ENCODE assay signal across 8 cellular contexts in genomic region chr15:44711089-44711355, GRCh38. TPM values are rescaled to one million over a fixed set of nuclear protein-coding genes. Genes with fewer than 3 reads are reported as not detected.
A peak's percentile ranks its signal among the peaks of the same experiment; 100 is the strongest.
DNase-seq lines count a peak whose midpoint lies in the region; ATAC-seq and TF ChIP-seq lines count a peak whose summit lies in the region.

Gene PATL2 (minus strand): TSS chr15:44711323. CDS start chr15:44676490, 34,833 bp downstream.

- intact Hi-C loops in gastrocnemius medialis (cut with DNase I; ENCODE audit: low total_unique reads): loop anchor here (1.0 to 10.0 kb wide), 7 partner anchors 18 to 926 kb away; partner anchors contain the start of genes CTDSPL2, GOLM2, SHF and SPG11

- H3K36me3 Mint-ChIP-seq in T-helper 2 cell treated with Interferon-gamma antibody and Interleukin-4, amounts not matched to agents 5 μg/mL and 100 μg/mL, for 36 hours (ENCODE audit: low read depth): peaks cover 70% of the 10 kb centered on the region

- H3K4me3 ChIP-seq in fibroblast of villous mesenchyme (ENCODE audit: low read depth, low read length) (peak within 1 kb of the TSS; percentile 97), gastrocnemius medialis (peak within 1 kb of the TSS; percentile 91 to 97 (median 94))

- peak within 1 kb of the TSS; percentile 96 to 99 (median 98) for H3K27ac ChIP-seq in gastrocnemius medialis

- H3K9me3 Mint-ChIP-seq in T-helper 2 cell treated with Interferon-gamma antibody and Interleukin-4, amounts not matched to agents 5 μg/mL and 100 μg/mL, for 36 hours: no peaks in the 10 kb centered on the region

- in situ Hi-C loops in gastrocnemius medialis (cut with MboI; ENCODE audit: low sequenced_read_pairs in 4 of 4): loop anchor here in 1 of 4 donors (5.0 to 25.0 kb wide), 2 partner anchors 49 to 924 kb away; partner anchors contain the start of genes ELL3, SERF2 and SPG11

- peak within 1 kb of the TSS; percentile 98 for H3K27ac Mint-ChIP-seq in T-helper 2 cell treated with Interferon-gamma antibody and Interleukin-4, amounts not matched to agents 5 μg/mL and 100 μg/mL, for 36 hours

- H3K27me3 ChIP-seq in gastrocnemius medialis: no peaks in the 10 kb centered on the region

- peaks cover 45% of the 10 kb centered on the region for H3K4me1 Mint-ChIP-seq in T-helper 2 cell treated with Interferon-gamma antibody and Interleukin-4, amounts not matched to agents 5 μg/mL and 100 μg/mL, for 36 hours (ENCODE audit: low read depth)

- H3K9me3 ChIP-seq in gastrocnemius medialis: no peaks in the 10 kb centered on the region

- DNase-seq in T-helper 2 cell treated with Interferon-gamma antibody and Interleukin-4, amounts not matched to agents 5 μg/mL and 100 μg/mL, for 36 hours (ENCODE audit: low spot score): no peak
- DNase-seq in fibroblast of villous mesenchyme (ENCODE audit: low read depth) (no peak), gastrocnemius medialis (no peak), NCI-H146 treated with DMSO at 0.1 percent for 48 hours (lab: John Stamatoyannopoulos, UW; ENCODE audit: unreplicated experiment) (no peak), NCI-H226 (no peak)

- TF ChIP-seq POLR2A in GM19099 (IDR thresholded peaks at IDR 0.05; ENCODE audit: extremely low read depth, insufficient read length, low read depth): peak; percentile 62
- no peak for TF ChIP-seq POLR2A in gastrocnemius medialis (IDR thresholded peaks at IDR 0.05)

- peak within 1 kb of the TSS; percentile 93 for H3K4me3 Mint-ChIP-seq in T-helper 2 cell treated with Interferon-gamma antibody and Interleukin-4, amounts not matched to agents 5 μg/mL and 100 μg/mL, for 36 hours

- peaks cover 7% of the 10 kb centered on the region for H3K27me3 Mint-ChIP-seq in T-helper 2 cell treated with Interferon-gamma antibody and Interleukin-4, amounts not matched to agents 5 μg/mL and 100 μg/mL, for 36 hours (ENCODE audit: low read depth)

- H3K36me3 ChIP-seq in gastrocnemius medialis: peaks cover 0 to 10% of the 10 kb centered on the region in 2 donors

- no peak for ATAC-seq in gastrocnemius medialis
- ATAC-seq in HG03457 (IDR thresholded peaks at IDR 0.05; ENCODE audit: unreplicated experiment): no peak
- ATAC-seq in HG03025 (IDR thresholded peaks at IDR 0.05; ENCODE audit: low FRiP score, unreplicated experiment): no peak

- TF ChIP-seq CTCF in fibroblast of villous mesenchyme (IDR thresholded peaks at IDR 0.05; ENCODE audit: insufficient read depth, low read depth, low read length) (no peak), gastrocnemius medialis (IDR thresholded peaks at IDR 0.05 in 4 of 5, conservative IDR thresholded peaks at IDR 0.05 in 1 of 5) (no peak)

- H3K4me1 ChIP-seq in gastrocnemius medialis: peaks cover 21 to 23% of the 10 kb centered on the region in 2 donors

RNA-seq across cellular contexts. Expression of gene PATL2, which starts in this region (rescaled TPM):
- total RNA-seq in fibroblast of villous mesenchyme (0.86 and 0.97 TPM in 2 replicates), gastrocnemius medialis (under 1 TPM in 1 of 4 donors, not detected in 3; 0.13 TPM)
